1 cellular context compared by ENCODE assay signal in genomic region chr6:137910424-137910834, GRCh38.
A peak's percentile ranks its signal among the peaks of the same experiment; 100 is the strongest.
TF ChIP-seq lines count a peak whose summit lies in the region.

No MANE protein-coding gene starts in this region.

TF ChIP-seq in K562, 482 proteins besides CTCF, POLR2A, EP300 and RAD21 (continued from another document):
- TF ChIP-seq E4F1 (CRISPR knock-in tag; IDR thresholded peaks at IDR 0.05; ENCODE audit: borderline replicate concordance) (no peak), TBP (optimal IDR thresholded peaks at IDR 0.05; ENCODE audit: low read depth, low read length) (no peak), ARID1B (IDR thresholded peaks at IDR 0.05) (peak; percentile 88), ZNF165 (CRISPR knock-in tag; IDR thresholded peaks at IDR 0.05; ENCODE audit: borderline replicate concordance) (no peak), SMARCC2 (IDR thresholded peaks at IDR 0.05; ENCODE audit: low read depth) (peak; percentile 81; the same call in 1 of the 2 replicates), TOE1 (IDR thresholded peaks at IDR 0.05; ENCODE audit: borderline replicate concordance) (peak; percentile 64; the same call in 1 of the 2 replicates), TOE1 (CRISPR knock-in tag; IDR thresholded peaks at IDR 0.05; ENCODE audit: borderline replicate concordance, low read depth) (no peak), ZNF586 (CRISPR knock-in tag; conservative IDR thresholded peaks at IDR 0.05) (no peak), EHMT2 (IDR thresholded peaks at IDR 0.05) (peak; percentile 91), PHB (CRISPR knock-in tag; IDR thresholded peaks at IDR 0.05) (no peak), SMAD1 (IDR thresholded peaks at IDR 0.05; ENCODE audit: low read depth, low read length, partially characterized antibody) (no peak), NCOA4 (IDR thresholded peaks at IDR 0.05; ENCODE audit: partially characterized antibody) (no peak), SRF (CRISPR knock-in tag; IDR thresholded peaks at IDR 0.05) (peak in 1 of 2 experiments; percentile 57; a peak in 1 of 4 replicates), USF2 (CRISPR knock-in tag; IDR thresholded peaks at IDR 0.05) (no peak), HNRNPUL1 (IDR thresholded peaks at IDR 0.05; ENCODE audit: low read length) (no peak), ZKSCAN8 (CRISPR knock-in tag; IDR thresholded peaks at IDR 0.05) (no peak), ZNF717 (CRISPR knock-in tag; IDR thresholded peaks at IDR 0.05) (no peak)
- TF ChIP-seq, protein P1, sequence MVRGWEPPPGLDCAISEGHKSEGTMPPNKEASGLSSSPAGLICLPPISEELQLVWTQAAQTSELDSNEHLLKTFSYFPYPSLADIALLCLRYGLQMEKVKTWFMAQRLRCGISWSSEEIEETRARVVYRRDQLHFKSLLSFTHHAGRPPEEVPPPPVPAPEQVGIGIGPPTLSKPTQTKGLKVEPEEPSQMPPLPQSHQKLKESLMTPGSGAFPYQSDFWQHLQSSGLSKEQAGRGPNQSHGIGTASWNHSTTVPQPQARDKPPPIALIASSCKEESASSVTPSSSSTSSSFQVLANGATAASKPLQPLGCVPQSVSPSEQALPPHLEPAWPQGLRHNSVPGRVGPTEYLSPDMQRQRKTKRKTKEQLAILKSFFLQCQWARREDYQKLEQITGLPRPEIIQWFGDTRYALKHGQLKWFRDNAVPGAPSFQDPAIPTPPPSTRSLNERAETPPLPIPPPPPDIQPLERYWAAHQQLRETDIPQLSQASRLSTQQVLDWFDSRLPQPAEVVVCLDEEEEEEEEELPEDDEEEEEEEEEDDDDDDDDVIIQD (CRISPR knock-in tag; IDR thresholded peaks at IDR 0.05): peak; percentile 79; the same call in 1 of the 2 replicates
- TF ChIP-seq, protein P2, sequence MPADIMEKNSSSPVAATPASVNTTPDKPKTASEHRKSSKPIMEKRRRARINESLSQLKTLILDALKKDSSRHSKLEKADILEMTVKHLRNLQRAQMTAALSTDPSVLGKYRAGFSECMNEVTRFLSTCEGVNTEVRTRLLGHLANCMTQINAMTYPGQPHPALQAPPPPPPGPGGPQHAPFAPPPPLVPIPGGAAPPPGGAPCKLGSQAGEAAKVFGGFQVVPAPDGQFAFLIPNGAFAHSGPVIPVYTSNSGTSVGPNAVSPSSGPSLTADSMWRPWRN (IDR thresholded peaks at IDR 0.05; ENCODE audit: low read depth): no peak
- TF ChIP-seq, protein P3, sequence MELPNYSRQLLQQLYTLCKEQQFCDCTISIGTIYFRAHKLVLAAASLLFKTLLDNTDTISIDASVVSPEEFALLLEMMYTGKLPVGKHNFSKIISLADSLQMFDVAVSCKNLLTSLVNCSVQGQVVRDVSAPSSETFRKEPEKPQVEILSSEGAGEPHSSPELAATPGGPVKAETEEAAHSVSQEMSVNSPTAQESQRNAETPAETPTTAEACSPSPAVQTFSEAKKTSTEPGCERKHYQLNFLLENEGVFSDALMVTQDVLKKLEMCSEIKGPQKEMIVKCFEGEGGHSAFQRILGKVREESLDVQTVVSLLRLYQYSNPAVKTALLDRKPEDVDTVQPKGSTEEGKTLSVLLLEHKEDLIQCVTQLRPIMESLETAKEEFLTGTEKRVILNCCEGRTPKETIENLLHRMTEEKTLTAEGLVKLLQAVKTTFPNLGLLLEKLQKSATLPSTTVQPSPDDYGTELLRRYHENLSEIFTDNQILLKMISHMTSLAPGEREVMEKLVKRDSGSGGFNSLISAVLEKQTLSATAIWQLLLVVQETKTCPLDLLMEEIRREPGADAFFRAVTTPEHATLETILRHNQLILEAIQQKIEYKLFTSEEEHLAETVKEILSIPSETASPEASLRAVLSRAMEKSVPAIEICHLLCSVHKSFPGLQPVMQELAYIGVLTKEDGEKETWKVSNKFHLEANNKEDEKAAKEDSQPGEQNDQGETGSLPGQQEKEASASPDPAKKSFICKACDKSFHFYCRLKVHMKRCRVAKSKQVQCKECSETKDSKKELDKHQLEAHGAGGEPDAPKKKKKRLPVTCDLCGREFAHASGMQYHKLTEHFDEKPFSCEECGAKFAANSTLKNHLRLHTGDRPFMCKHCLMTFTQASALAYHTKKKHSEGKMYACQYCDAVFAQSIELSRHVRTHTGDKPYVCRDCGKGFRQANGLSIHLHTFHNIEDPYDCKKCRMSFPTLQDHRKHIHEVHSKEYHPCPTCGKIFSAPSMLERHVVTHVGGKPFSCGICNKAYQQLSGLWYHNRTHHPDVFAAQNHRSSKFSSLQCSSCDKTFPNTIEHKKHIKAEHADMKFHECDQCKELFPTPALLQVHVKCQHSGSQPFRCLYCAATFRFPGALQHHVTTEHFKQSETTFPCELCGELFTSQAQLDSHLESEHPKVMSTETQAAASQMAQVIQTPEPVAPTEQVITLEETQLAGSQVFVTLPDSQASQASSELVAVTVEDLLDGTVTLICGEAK (IDR thresholded peaks at IDR 0.05): peak; percentile 65
- TF ChIP-seq, protein P3 (CRISPR knock-in tag; IDR thresholded peaks at IDR 0.05): no peak
